In the genomic region with DNA sequence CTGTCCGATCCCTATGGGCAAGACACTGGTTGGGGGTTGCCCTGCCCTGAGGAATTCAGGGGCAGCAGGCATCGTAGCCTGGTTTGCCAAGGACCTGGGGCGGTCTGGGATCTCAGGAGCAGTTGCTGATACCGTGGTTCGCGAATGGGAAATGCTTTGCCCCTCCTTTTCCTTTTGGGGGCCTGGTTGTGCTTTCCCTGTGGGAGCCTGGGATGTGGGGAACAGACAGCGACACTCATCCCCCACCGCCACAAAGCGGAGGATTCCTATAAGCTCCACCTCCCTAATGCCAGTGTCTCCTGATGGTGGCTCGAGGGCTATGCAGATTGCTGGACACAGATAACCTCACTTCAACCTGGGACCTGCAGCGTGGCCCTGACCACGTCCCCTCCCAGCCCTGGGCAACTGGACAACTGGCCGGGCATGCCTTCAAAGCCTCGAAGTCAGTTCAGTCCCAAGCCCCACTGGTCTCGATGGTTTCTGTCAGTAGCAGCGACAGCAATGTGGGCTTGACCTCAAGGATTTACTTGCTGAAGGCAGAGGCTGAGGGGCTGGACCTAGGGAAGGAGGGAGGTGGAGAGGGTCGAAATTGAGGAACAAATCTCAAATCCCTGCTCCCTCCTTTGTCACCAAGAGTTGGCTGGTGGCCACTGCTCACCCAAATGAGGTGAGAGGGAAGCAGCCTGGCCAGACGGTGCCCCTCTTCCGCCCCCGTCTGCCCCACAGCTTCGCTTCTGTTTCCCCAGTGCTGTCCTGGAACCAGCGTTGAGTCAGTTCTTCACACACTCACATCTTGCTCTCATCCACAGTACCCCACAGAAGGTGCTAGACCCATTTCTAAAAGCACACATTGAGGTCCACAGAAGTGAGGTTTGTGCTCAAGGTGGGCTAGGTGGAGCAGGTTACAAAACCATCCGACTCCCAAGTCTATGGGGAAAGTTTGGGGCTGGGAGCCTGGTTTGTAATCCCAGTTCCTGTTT, we compare ENCODE assay signal across 8 cellular contexts. TPM values are rescaled to one million over a fixed set of nuclear protein-coding genes. Genes with fewer than 3 reads are reported as not detected.
DNase-seq lines count a peak whose midpoint lies in the region; ATAC-seq, FAIRE-seq and TF ChIP-seq lines count a peak whose summit lies in the region.

No MANE protein-coding gene starts in this region.

- CTCF ChIA-PET in A673 (lab: Charles Lee), result no interaction called here

- peaks cover 28% of the 10 kb centered on the region for H3K36me3 ChIP-seq in A673 (ENCODE audit: insufficient read depth, low read length, poor library complexity, severe bottlenecking)
- H3K36me3 ChIP-seq in mucosa of stomach (ENCODE audit: control insufficient read depth, insufficient read depth, low read length), result peaks cover 6% of the 10 kb centered on the region

- H3K4me1 ChIP-seq in A673 (ENCODE audit: insufficient read depth, low read length, poor library complexity, severe bottlenecking), result peaks cover 26% of the 10 kb centered on the region
- H3K4me1 ChIP-seq in mucosa of stomach (ENCODE audit: control insufficient read depth, insufficient read depth, low read length), result peaks cover 28% of the 10 kb centered on the region

- peak overlapping the region; percentile 99 for H3K27ac ChIP-seq in A673 (ENCODE audit: low read depth, low read length, poor library complexity, severe bottlenecking)
- peak overlapping the region; percentile 85 for H3K27ac ChIP-seq in caudate nucleus (ENCODE audit: low read depth, low read length)

- H3K9me3 ChIP-seq in A673 (ENCODE audit: low read depth, low read length, poor library complexity, severe bottlenecking) (no peaks in the 10 kb centered on the region), mucosa of stomach (ENCODE audit: control insufficient read depth, low read length) (no peaks in the 10 kb centered on the region)

- ATAC-seq in HG03280 (IDR thresholded peaks at IDR 0.05; ENCODE audit: unreplicated experiment), result no peak

- no TSS peak for BruUV-seq in A673 (replicated peaks; lab: Mats Ljungman, UMichigan)

- no peaks in the 10 kb centered on the region for H3K27me3 ChIP-seq in A673 (replicated peaks; ENCODE audit: insufficient read depth, low read depth, low read length, poor library complexity)
- no peaks in the 10 kb centered on the region for H3K27me3 ChIP-seq in mucosa of stomach (ENCODE audit: control insufficient read depth, insufficient read depth, low read length)

- DNase-seq in A673 (ENCODE audit: low spot score) (no peak), HTR-8/SVneo (ENCODE audit: insufficient read length, low spot score) (no peak), caudate nucleus (lab: John Stamatoyannopoulos, UW) (peak in 10 of 61 donors; percentile 12 to 59 (median 30)), ecto neural progenitor cell (ENCODE audit: low spot score) (no peak), activated gamma-delta T cell (lab: John Stamatoyannopoulos, UW) (no peak)
- DNase-seq in activated CD4-positive, CD25-positive, alpha-beta regulatory T cell treated with anti-CD3 and anti-CD28 coated beads, Interleukin-2, amount 50 U/mL, for 72 hours, result no peak

- peak overlapping the region; percentile 94 for H3K9ac ChIP-seq in mucosa of stomach (ENCODE audit: low read length)

- peak; percentile 72 for FAIRE-seq in HTR-8/SVneo (lab: Jason Lieb, UNC)

- intact Hi-C loops in A673 (cut with micrococcal nuclease; ENCODE audit: unreplicated experiment), result no loop called here

- POLR2A ChIA-PET in A673 (lab: Charles Lee; ENCODE audit: low non-redundant PET), result no interaction called here

- TF ChIP-seq CTCF in A673 (conservative IDR thresholded peaks at IDR 0.05; ENCODE audit: low read depth, low read length), result no peak

- H3K4me3 ChIP-seq in A673 (ENCODE audit: low read depth, low read length, poor library complexity, severe bottlenecking) (peak overlapping the region; percentile 97), mucosa of stomach (ENCODE audit: low read length) (peak overlapping the region; percentile 85)

RNA-seq across cellular contexts. Expression of a gene that starts 3.5 kb away (rescaled TPM):
- total RNA-seq in A673 (2021), result 130 and 136 TPM in 2 replicates

RNA-seq across cellular contexts. Expression of a gene that starts 40.6 kb away (rescaled TPM):
- total RNA-seq in A673 (2021), result 22.9 and 25.9 TPM in 2 replicates
